Comparison of ENCODE assay signal across 8 cellular contexts in the genomic region with DNA sequence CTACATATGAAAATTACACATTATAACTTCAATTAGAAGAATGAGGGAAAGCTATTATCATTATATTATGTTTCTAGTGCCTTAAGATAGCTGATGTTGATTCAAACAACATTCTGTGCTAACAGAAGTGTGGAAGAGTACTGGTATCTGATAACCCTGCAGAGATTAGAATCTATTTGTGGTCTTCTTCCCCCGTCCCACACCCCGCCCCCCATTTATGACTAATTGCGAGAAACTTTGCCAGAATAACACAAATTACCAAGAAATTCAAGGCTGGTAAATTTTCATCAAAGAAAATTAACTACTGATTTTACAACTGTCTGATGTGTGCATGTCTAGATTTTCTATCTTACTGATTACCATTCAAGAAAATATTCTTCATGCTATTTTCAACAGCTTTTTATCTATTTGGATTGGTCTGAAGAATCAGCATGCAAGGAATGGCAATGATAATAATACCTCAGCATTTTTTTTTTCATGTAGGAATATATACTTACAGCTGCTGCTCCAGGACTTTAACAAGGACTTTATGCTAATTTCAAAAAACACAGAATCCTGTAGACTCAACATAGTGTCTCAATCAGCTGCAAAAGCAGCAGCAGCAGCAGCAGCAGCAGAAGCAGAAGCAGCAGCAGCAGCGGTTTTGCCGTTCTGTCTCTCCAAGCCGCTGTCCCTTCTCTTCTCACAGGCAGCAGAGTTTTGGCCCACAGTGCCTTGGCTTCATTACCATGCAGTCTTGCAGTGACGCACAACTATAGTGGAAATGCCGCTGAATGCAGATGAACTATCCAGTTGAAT.
DNase-seq lines count a peak whose midpoint lies in the region; ATAC-seq and TF ChIP-seq lines count a peak whose summit lies in the region.

No MANE protein-coding gene starts in this region.

- peak; percentile 82 for ATAC-seq in DND-41 (ENCODE audit: insufficient read depth, low read depth)
- ATAC-seq in GM21515 (IDR thresholded peaks at IDR 0.05; ENCODE audit: unreplicated experiment): no peak
- ATAC-seq in HG02938 (IDR thresholded peaks at IDR 0.05; ENCODE audit: unreplicated experiment): no peak
- no peak for ATAC-seq in stimulated activated naive B cell treated with anti-CD40 and anti-IgM and Interleukin-4, amounts not matched to agents 10 μg/mL and 1 μg/mL and 100 μg/mL, for 72 hours (replicated peaks)
- no peak for ATAC-seq in HG02759 (IDR thresholded peaks at IDR 0.05; ENCODE audit: unreplicated experiment)

- peaks cover 83% of the 10 kb centered on the region for H3K79me2 ChIP-seq in DND-41 (ENCODE audit: insufficient read depth, low read length)

- no peaks in the 10 kb centered on the region for H3K27me3 Mint-ChIP-seq in activated CD4-positive, alpha-beta T cell treated with anti-CD3 and anti-CD28 coated beads, Interleukin-2, amount 10 ng/mL, durations not matched to agents 24 days and 14 days
- no peaks in the 10 kb centered on the region for H3K27me3 Mint-ChIP-seq in stimulated activated naive B cell treated with anti-CD40 and anti-IgM and Interleukin-4, amounts not matched to agents 10 μg/mL and 1 μg/mL and 100 μg/mL, for 72 hours

- H3K27ac ChIP-seq in DND-41 (ENCODE audit: low read length): peak overlapping the region; percentile 63; the same call in 1 of the 2 replicates
- no peak overlapping the region for H3K27ac ChIP-seq in ovary

- no peak overlapping the region for H3K9ac ChIP-seq in DND-41 (ENCODE audit: low read depth, low read length)

- peak; percentile 67 for DNase-seq in DND-41
- no peak for DNase-seq in activated CD4-positive, alpha-beta T cell treated with anti-CD3 and anti-CD28 coated beads, Interleukin-2, amount 10 ng/mL, durations not matched to agents 24 days and 14 days
- DNase-seq in fibroblast of gingiva (ENCODE audit: low read depth): peak; percentile 67
- DNase-seq in ovary: peak; percentile 29 to 51 (median 47)
- DNase-seq in stimulated activated naive B cell treated with anti-CD40 and anti-IgM and Interleukin-4, amounts not matched to agents 10 μg/mL and 1 μg/mL and 100 μg/mL, for 72 hours: no peak

- whole genome bisulfite sequencing in ovary, 3 donors: 10 to 23% (median 16%) methylated on average over 8 of the region's 8 CpGs

- intact Hi-C loops in activated CD4-positive, alpha-beta T cell treated with anti-CD3 and anti-CD28 coated beads, Interleukin-2, amount 10 ng/mL, durations not matched to agents 24 days and 14 days (cut with micrococcal nuclease): no loop called here
- intact Hi-C loops in ovary (cut with DNase I): no loop called here

- no peaks in the 10 kb centered on the region for H3K27me3 ChIP-seq in DND-41 (ENCODE audit: insufficient read depth, low read length, poor library complexity)
- H3K27me3 ChIP-seq in ovary: no peaks in the 10 kb centered on the region

- peaks cover 31% of the 10 kb centered on the region for H3K4me1 Mint-ChIP-seq in activated CD4-positive, alpha-beta T cell treated with anti-CD3 and anti-CD28 coated beads, Interleukin-2, amount 10 ng/mL, durations not matched to agents 24 days and 14 days
- peaks cover 15 to 25% of the 10 kb centered on the region in 2 donors for H3K4me1 Mint-ChIP-seq in stimulated activated naive B cell treated with anti-CD40 and anti-IgM and Interleukin-4, amounts not matched to agents 10 μg/mL and 1 μg/mL and 100 μg/mL, for 72 hours

- H3K9me3 ChIP-seq in DND-41 (ENCODE audit: insufficient read depth, low read length, severe bottlenecking) (no peaks in the 10 kb centered on the region), ovary (no peaks in the 10 kb centered on the region)

- H3K4me3 Mint-ChIP-seq in activated CD4-positive, alpha-beta T cell treated with anti-CD3 and anti-CD28 coated beads, Interleukin-2, amount 10 ng/mL, durations not matched to agents 24 days and 14 days: peak overlapping the region; percentile 18
- H3K4me3 Mint-ChIP-seq in stimulated activated naive B cell treated with anti-CD40 and anti-IgM and Interleukin-4, amounts not matched to agents 10 μg/mL and 1 μg/mL and 100 μg/mL, for 72 hours: no peak overlapping the region

- H3K4me3 ChIP-seq in DND-41 (ENCODE audit: low read depth in 1 of 2, low read length in 2 of 2) (no peak overlapping the region), ovary (no peak overlapping the region)

- H4K20me1 ChIP-seq in DND-41 (ENCODE audit: insufficient read depth, low read length): peaks cover 25% of the 10 kb centered on the region

- H3K36me3 ChIP-seq in DND-41 (ENCODE audit: insufficient read depth, low read length): no peaks in the 10 kb centered on the region
- no peaks in the 10 kb centered on the region for H3K36me3 ChIP-seq in ovary

- no peak for TF ChIP-seq POLR2A in ovary (IDR thresholded peaks at IDR 0.05)

- no peaks in the 10 kb centered on the region for H3K9me3 Mint-ChIP-seq in activated CD4-positive, alpha-beta T cell treated with anti-CD3 and anti-CD28 coated beads, Interleukin-2, amount 10 ng/mL, durations not matched to agents 24 days and 14 days
- no peaks in the 10 kb centered on the region for H3K9me3 Mint-ChIP-seq in stimulated activated naive B cell treated with anti-CD40 and anti-IgM and Interleukin-4, amounts not matched to agents 10 μg/mL and 1 μg/mL and 100 μg/mL, for 72 hours

- no peak for TF ChIP-seq CTCF in DND-41 (IDR thresholded peaks at IDR 0.05; ENCODE audit: borderline replicate concordance, extremely low read depth, low read length, poor library complexity, severe bottlenecking)
- no peak for TF ChIP-seq CTCF in ovary (IDR thresholded peaks at IDR 0.05)

- TF ChIP-seq EP300 in ovary (IDR thresholded peaks at IDR 0.05): no peak

- H3K36me3 Mint-ChIP-seq in activated CD4-positive, alpha-beta T cell treated with anti-CD3 and anti-CD28 coated beads, Interleukin-2, amount 10 ng/mL, durations not matched to agents 24 days and 14 days (ENCODE audit: low read depth): peaks cover 10% of the 10 kb centered on the region
- H3K36me3 Mint-ChIP-seq in stimulated activated naive B cell treated with anti-CD40 and anti-IgM and Interleukin-4, amounts not matched to agents 10 μg/mL and 1 μg/mL and 100 μg/mL, for 72 hours: peaks cover 9 to 18% of the 10 kb centered on the region in 2 donors

- no peak overlapping the region for H3K27ac Mint-ChIP-seq in activated CD4-positive, alpha-beta T cell treated with anti-CD3 and anti-CD28 coated beads, Interleukin-2, amount 10 ng/mL, durations not matched to agents 24 days and 14 days
- H3K27ac Mint-ChIP-seq in stimulated activated naive B cell treated with anti-CD40 and anti-IgM and Interleukin-4, amounts not matched to agents 10 μg/mL and 1 μg/mL and 100 μg/mL, for 72 hours: no peak overlapping the region

- no peak overlapping the region for H2AFZ ChIP-seq in DND-41 (ENCODE audit: low read depth, low read length)

- peaks cover 26% of the 10 kb centered on the region for H3K4me1 ChIP-seq in DND-41 (ENCODE audit: insufficient read depth, low read length)
- no peaks in the 10 kb centered on the region for H3K4me1 ChIP-seq in ovary (ENCODE audit: insufficient read depth)

- peak overlapping the region; percentile 48; the same call in 1 of the 2 replicates for H3K4me2 ChIP-seq in DND-41 (ENCODE audit: insufficient read depth, low read length)

Comparison
In these comparisons a context has a peak if more than half of its experiments do, and no peak if none do; other contexts are left out.
1. DNase-seq: peak in DND-41 (single experiment), fibroblast of gingiva (single experiment) and ovary (5 of 5); none in activated CD4-positive, alpha-beta T cell treated with anti-CD3 and anti-CD28 coated beads, Interleukin-2, amount 10 ng/mL, durations not matched to agents 24 days and 14 days (single experiment) and stimulated activated naive B cell treated with anti-CD40 and anti-IgM and Interleukin-4, amounts not matched to agents 10 μg/mL and 1 μg/mL and 100 μg/mL, for 72 hours (single experiment).